In genomic region chr15:29269485-29270168, GRCh38 we compare ENCODE assay signal across 1 cellular context.
TF ChIP-seq lines count a peak whose summit lies in the region.

NSMCE3 (minus strand) TSS chr15:29269822; CDS start chr15:29269705, 117 bp downstream.

TF ChIP-seq in K562, 482 proteins besides CTCF, POLR2A, EP300 and RAD21 (continued from another document):
- peak; percentile 88 for TF ChIP-seq ZBTB12 (CRISPR knock-in tag; IDR thresholded peaks at IDR 0.05)
- TF ChIP-seq TCF3 (CRISPR knock-in tag; IDR thresholded peaks at IDR 0.05): 0 out of 2 replicates have a peak, but pooled peaks have one; percentile 13
- 0 out of 2 replicates have a peak, but pooled peaks have one; percentile 46 for TF ChIP-seq ZKSCAN1 (IDR thresholded peaks at IDR 0.05; ENCODE audit: low read depth, low read length)
- no peak for TF ChIP-seq GTF2B (IDR thresholded peaks at IDR 0.05; ENCODE audit: extremely low read depth, insufficient read length)
- TF ChIP-seq ZBTB2 (IDR thresholded peaks at IDR 0.05): peak; percentile 94
- peak; percentile 80 for TF ChIP-seq C11orf30 (IDR thresholded peaks at IDR 0.05; ENCODE audit: low read depth)
- peak; percentile 70 for TF ChIP-seq SUPT5H (IDR thresholded peaks at IDR 0.05)
- 0 out of 4 replicates have a peak, but pooled peaks of 1 of the 2 experiments have one; percentile 28 for TF ChIP-seq ARNT (IDR thresholded peaks at IDR 0.05)
TF ChIP-seq in K562: peak in this region for 62.
